Comparison of ENCODE assay signal across 14 cellular contexts in genomic region chr3:112489674-112490479, GRCh38. TPM values are rescaled to one million over a fixed set of nuclear protein-coding genes. Genes with fewer than 3 reads are reported as not detected.
DNase-seq lines count a peak whose midpoint lies in the region; ATAC-seq and TF ChIP-seq lines count a peak whose summit lies in the region.
"Had no signal": no experiment of that assay in that cellular context is flagged by ENCODE, and none has a peak within 500 bp of the region (broad histone marks: within the 10 kb centered on the region; RNA-seq: fewer than 3 reads in every experiment).

No MANE protein-coding gene starts in this region.

- no peaks in the 10 kb centered on the region for H3K4me1 ChIP-seq in foreskin keratinocyte
- no peaks in the 10 kb centered on the region for H3K4me1 ChIP-seq in sigmoid colon
- H3K4me1 ChIP-seq: A549, esophagus muscularis mucosa had no signal

- TF ChIP-seq CTCF in foreskin keratinocyte (conservative IDR thresholded peaks at IDR 0.05) (no peak), sigmoid colon (IDR thresholded peaks at IDR 0.05) (no peak)

- peak; percentile 75 to 79 for ATAC-seq in activated CD4-positive, CD25-positive, alpha-beta regulatory T cell treated with anti-CD3 and anti-CD28 coated beads, Interleukin-2, amount 50 U/mL, for 24 hours
- ATAC-seq in GM19468 (IDR thresholded peaks at IDR 0.05; ENCODE audit: extremely low read depth, unreplicated experiment) (peak; percentile 30), HG03280 (IDR thresholded peaks at IDR 0.05; ENCODE audit: unreplicated experiment) (peak; percentile 46), foreskin keratinocyte (no peak), HG02571 (IDR thresholded peaks at IDR 0.05; ENCODE audit: unreplicated experiment) (no peak)
- ATAC-seq: A549, HepG2 had no signal

- H3K36me3 ChIP-seq in sigmoid colon = no peaks in the 10 kb centered on the region
- H3K36me3 ChIP-seq: esophagus muscularis mucosa had no signal

- H3K27ac ChIP-seq in foreskin keratinocyte (no peak overlapping the region), sigmoid colon (no peak overlapping the region)
- H3K27ac ChIP-seq: A549, esophagus muscularis mucosa had no signal

- TF ChIP-seq EP300 in sigmoid colon (IDR thresholded peaks at IDR 0.05) = no peak

- no peak for TF ChIP-seq POLR2A in sigmoid colon (IDR thresholded peaks at IDR 0.05)

- H3K4me3 ChIP-seq in sigmoid colon = no peak overlapping the region
- H3K4me3 ChIP-seq: A549, esophagus muscularis mucosa had no signal

- intact Hi-C loops in sigmoid colon (cut with DNase I) = no loop called here

- 71 to 74% methylated on average over 4 of the region's 4 CpGs for WGBS in sigmoid colon, 2 donors

- H3K27me3 ChIP-seq in foreskin keratinocyte = peaks cover 3% of the 10 kb centered on the region
- no peaks in the 10 kb centered on the region for H3K27me3 ChIP-seq in sigmoid colon
- H3K27me3 ChIP-seq: esophagus muscularis mucosa had no signal

- H3K9me3 ChIP-seq in sigmoid colon = peaks cover 0 to 2% (median 0%) of the 10 kb centered on the region in 4 donors
- H3K9me3 ChIP-seq: A549, esophagus muscularis mucosa had no signal

- DNase-seq in activated CD4-positive, CD25-positive, alpha-beta regulatory T cell (lab: John Stamatoyannopoulos, UW) = no peak
- DNase-seq in foreskin keratinocyte (peak; percentile 10 to 54), sigmoid colon (no peak), epidermal melanocyte (ENCODE audit: insufficient read length, low spot score) (no peak)
- DNase-seq: activated CD4-positive, CD25-positive, alpha-beta regulatory T cell treated with anti-CD3 and anti-CD28 coated beads, Interleukin-2, amount 50 U/mL, for 72 hours; stimulated activated CD4-positive, alpha-beta T cell treated with anti-CD3 and anti-CD28 coated beads, Interleukin-1b, Interleukin-23, amount 100 ng/mL, for 48 hours had no signal

RNA-seq across cellular contexts. Expression of gene BTLA, which starts 9.4 kb away (rescaled TPM):
- total RNA-seq in foreskin keratinocyte = not detected in 2 replicates
- polyA plus RNA-seq in foreskin keratinocyte = not detected in 2 replicates
- not detected for total RNA-seq in sigmoid colon
- polyA plus RNA-seq in sigmoid colon = 10 to 100 TPM in 1 of 3 donors, not detected in 2; 11.0 TPM
- total RNA-seq: HepG2, neural crest cell had no signal
- polyA plus RNA-seq: HepG2 had no signal

Comparison
In these comparisons a context has a peak if more than half of its experiments do, and no peak if none do; other contexts are left out.
1. ATAC-seq: peak in activated CD4-positive, CD25-positive, alpha-beta regulatory T cell treated with anti-CD3 and anti-CD28 coated beads, Interleukin-2, amount 50 U/mL, for 24 hours (2 of 2), GM19468 (single experiment) and HG03280 (single experiment); none in foreskin keratinocyte (single experiment) and HG02571 (single experiment).
2. DNase-seq: peak in foreskin keratinocyte (2 of 2); none in activated CD4-positive, CD25-positive, alpha-beta regulatory T cell (0 of 4), sigmoid colon (single experiment) and epidermal melanocyte (single experiment).